ENCODE assay signal across 2 cellular contexts in the genomic region with DNA sequence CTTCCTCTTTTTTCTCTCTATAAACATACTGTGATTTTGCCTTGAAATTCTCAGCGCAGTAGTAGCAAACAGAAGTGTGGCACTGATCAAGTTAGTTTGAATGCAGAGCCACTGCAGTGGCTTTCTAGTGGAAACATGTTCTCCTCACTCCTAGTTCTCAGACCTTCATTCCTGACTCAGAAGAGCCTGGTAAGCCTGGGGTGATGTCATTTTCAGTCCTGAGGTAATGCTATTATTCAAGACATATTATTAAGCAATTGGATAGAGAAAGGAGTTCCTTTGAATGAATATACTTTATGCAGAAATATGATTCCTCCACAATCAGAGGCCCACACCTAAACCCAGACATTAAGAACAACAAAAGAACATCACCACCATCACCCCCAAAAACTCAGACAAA.
TF ChIP-seq lines count a peak whose summit lies in the region.

No MANE protein-coding gene starts in this region.

TF ChIP-seq in K562, 482 proteins besides CTCF, POLR2A, EP300 and RAD21:
- TF ChIP-seq ATF7 (IDR thresholded peaks at IDR 0.05) (peak; percentile 20; the same call in 1 of the 2 replicates), ZNF175 (CRISPR knock-in tag; IDR thresholded peaks at IDR 0.05; ENCODE audit: low read depth) (no peak)
- TF ChIP-seq, protein P1, sequence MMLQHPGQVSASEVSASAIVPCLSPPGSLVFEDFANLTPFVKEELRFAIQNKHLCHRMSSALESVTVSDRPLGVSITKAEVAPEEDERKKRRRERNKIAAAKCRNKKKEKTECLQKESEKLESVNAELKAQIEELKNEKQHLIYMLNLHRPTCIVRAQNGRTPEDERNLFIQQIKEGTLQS (IDR thresholded peaks at IDR 0.05), result peak; percentile 44
- TF ChIP-seq, protein P1 (CRISPR knock-in tag; conservative IDR thresholded peaks at IDR 0.05), result no peak

TF ChIP-seq in HEK293T, 16 proteins besides CTCF, POLR2A, EP300 and RAD21:
- TF ChIP-seq L3MBTL2 (conservative IDR thresholded peaks at IDR 0.05) (no peak), HDGF (IDR thresholded peaks at IDR 0.05; ENCODE audit: borderline replicate concordance) (no peak), FOXM1 (IDR thresholded peaks at IDR 0.05; ENCODE audit: borderline replicate concordance) (no peak), FOXA1 (IDR thresholded peaks at IDR 0.05) (no peak), ZNF384 (IDR thresholded peaks at IDR 0.05) (no peak), SUZ12 (IDR thresholded peaks at IDR 0.05) (no peak)
- TF ChIP-seq, protein P2, sequence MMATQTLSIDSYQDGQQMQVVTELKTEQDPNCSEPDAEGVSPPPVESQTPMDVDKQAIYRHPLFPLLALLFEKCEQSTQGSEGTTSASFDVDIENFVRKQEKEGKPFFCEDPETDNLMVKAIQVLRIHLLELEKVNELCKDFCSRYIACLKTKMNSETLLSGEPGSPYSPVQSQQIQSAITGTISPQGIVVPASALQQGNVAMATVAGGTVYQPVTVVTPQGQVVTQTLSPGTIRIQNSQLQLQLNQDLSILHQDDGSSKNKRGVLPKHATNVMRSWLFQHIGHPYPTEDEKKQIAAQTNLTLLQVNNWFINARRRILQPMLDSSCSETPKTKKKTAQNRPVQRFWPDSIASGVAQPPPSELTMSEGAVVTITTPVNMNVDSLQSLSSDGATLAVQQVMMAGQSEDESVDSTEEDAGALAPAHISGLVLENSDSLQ (IDR thresholded peaks at IDR 0.05), result no peak
